ENCODE assay signal across 2 cellular contexts in the genomic region with DNA sequence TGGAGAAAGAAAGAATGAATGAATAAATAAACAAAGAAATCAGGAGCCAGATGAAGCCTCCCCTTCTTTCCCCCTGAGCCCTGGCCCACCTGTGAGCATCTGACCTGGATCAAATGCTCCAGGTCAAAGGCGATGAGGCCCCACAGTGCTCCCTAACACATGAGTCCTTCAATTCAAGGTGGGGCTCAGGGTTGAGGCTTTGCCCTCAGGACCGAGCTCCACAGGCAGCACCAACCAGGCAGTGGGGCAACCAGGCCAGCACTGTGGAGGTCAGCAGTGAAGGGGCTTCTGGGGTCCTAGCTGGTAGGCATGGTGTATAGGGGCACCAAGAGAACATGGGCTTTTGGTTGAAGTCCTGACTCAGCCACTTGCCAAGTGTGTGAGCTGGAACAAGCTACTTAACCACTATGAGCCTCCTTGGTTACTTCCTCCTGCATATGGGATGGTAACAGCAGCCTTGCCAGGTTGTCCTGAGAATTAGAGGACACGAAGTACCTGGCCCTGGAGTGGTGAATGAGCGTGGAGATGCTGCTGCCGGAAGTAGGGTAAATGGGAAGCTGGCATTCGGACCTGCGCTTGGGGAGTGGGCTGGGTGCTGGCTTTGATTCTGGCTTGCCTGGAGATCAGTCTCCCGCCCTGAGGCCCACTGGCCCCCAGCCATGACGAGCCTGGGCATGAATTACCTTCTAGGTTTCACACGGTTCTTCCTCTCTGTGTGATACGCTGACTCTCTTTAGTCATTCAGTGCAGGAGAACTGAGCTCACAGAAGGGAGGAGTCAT.
TF ChIP-seq lines count a peak whose summit lies in the region.

No MANE protein-coding gene starts in this region.

TF ChIP-seq in HEK293, 187 proteins besides CTCF, POLR2A, EP300 and RAD21 (continued from another document):
- TF ChIP-seq, protein P1, sequence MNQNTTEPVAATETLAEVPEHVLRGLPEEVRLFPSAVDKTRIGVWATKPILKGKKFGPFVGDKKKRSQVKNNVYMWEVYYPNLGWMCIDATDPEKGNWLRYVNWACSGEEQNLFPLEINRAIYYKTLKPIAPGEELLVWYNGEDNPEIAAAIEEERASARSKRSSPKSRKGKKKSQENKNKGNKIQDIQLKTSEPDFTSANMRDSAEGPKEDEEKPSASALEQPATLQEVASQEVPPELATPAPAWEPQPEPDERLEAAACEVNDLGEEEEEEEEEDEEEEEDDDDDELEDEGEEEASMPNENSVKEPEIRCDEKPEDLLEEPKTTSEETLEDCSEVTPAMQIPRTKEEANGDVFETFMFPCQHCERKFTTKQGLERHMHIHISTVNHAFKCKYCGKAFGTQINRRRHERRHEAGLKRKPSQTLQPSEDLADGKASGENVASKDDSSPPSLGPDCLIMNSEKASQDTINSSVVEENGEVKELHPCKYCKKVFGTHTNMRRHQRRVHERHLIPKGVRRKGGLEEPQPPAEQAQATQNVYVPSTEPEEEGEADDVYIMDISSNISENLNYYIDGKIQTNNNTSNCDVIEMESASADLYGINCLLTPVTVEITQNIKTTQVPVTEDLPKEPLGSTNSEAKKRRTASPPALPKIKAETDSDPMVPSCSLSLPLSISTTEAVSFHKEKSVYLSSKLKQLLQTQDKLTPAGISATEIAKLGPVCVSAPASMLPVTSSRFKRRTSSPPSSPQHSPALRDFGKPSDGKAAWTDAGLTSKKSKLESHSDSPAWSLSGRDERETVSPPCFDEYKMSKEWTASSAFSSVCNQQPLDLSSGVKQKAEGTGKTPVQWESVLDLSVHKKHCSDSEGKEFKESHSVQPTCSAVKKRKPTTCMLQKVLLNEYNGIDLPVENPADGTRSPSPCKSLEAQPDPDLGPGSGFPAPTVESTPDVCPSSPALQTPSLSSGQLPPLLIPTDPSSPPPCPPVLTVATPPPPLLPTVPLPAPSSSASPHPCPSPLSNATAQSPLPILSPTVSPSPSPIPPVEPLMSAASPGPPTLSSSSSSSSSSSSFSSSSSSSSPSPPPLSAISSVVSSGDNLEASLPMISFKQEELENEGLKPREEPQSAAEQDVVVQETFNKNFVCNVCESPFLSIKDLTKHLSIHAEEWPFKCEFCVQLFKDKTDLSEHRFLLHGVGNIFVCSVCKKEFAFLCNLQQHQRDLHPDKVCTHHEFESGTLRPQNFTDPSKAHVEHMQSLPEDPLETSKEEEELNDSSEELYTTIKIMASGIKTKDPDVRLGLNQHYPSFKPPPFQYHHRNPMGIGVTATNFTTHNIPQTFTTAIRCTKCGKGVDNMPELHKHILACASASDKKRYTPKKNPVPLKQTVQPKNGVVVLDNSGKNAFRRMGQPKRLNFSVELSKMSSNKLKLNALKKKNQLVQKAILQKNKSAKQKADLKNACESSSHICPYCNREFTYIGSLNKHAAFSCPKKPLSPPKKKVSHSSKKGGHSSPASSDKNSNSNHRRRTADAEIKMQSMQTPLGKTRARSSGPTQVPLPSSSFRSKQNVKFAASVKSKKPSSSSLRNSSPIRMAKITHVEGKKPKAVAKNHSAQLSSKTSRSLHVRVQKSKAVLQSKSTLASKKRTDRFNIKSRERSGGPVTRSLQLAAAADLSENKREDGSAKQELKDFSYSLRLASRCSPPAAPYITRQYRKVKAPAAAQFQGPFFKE (tag by site-specific recombination; IDR thresholded peaks at IDR 0.05; ENCODE audit: borderline replicate concordance): no peak
- TF ChIP-seq ZNF138 (tag by site-specific recombination; IDR thresholded peaks at IDR 0.05; ENCODE audit: borderline replicate concordance) (no peak), GLIS2 (tag by site-specific recombination; IDR thresholded peaks at IDR 0.05) (0 out of 2 replicates have a peak, but pooled peaks have one; percentile 15), ZNF335 (tag by site-specific recombination; conservative IDR thresholded peaks at IDR 0.05) (peak; percentile 40), ZIC2 (tag by site-specific recombination; IDR thresholded peaks at IDR 0.05) (0 out of 2 replicates have a peak, but pooled peaks have one; percentile 36), YY1 (tag by site-specific recombination; IDR thresholded peaks at IDR 0.05) (no peak)

TF ChIP-seq in WTC11, 78 proteins besides CTCF, POLR2A, EP300 and RAD21 (continued from another document):
- TF ChIP-seq, protein P2, sequence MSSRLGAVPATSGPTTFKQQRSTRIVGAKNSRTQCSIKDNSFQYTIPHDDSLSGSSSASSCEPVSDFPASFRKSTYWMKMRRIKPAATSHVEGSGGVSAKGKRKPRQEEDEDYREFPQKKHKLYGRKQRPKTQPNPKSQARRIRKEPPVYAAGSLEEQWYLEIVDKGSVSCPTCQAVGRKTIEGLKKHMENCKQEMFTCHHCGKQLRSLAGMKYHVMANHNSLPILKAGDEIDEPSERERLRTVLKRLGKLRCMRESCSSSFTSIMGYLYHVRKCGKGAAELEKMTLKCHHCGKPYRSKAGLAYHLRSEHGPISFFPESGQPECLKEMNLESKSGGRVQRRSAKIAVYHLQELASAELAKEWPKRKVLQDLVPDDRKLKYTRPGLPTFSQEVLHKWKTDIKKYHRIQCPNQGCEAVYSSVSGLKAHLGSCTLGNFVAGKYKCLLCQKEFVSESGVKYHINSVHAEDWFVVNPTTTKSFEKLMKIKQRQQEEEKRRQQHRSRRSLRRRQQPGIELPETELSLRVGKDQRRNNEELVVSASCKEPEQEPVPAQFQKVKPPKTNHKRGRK (CRISPR knock-in tag; IDR thresholded peaks at IDR 0.05; ENCODE audit: borderline replicate concordance): no peak
- TF ChIP-seq OVOL2 (CRISPR knock-in tag; IDR thresholded peaks at IDR 0.05; ENCODE audit: borderline replicate concordance) (no peak), ERG (CRISPR knock-in tag; IDR thresholded peaks at IDR 0.05) (no peak), TP53 (CRISPR knock-in tag; IDR thresholded peaks at IDR 0.05) (no peak), NR2C2 (CRISPR knock-in tag; IDR thresholded peaks at IDR 0.05) (no peak), ZNF219 (CRISPR knock-in tag; IDR thresholded peaks at IDR 0.05; ENCODE audit: borderline replicate concordance) (no peak), CBFB (CRISPR knock-in tag; IDR thresholded peaks at IDR 0.05; ENCODE audit: low read depth) (no peak), ATF1 (CRISPR knock-in tag; IDR thresholded peaks at IDR 0.05) (no peak), GRHL2 (CRISPR knock-in tag; IDR thresholded peaks at IDR 0.05; ENCODE audit: insufficient replicate concordance, severe bottlenecking) (no peak), EMX1 (CRISPR knock-in tag; IDR thresholded peaks at IDR 0.05) (no peak), ETV6 (CRISPR knock-in tag; IDR thresholded peaks at IDR 0.05) (no peak), SMAD3 (CRISPR knock-in tag; IDR thresholded peaks at IDR 0.05; ENCODE audit: borderline replicate concordance) (no peak), TCF7 (CRISPR knock-in tag; IDR thresholded peaks at IDR 0.05; ENCODE audit: low read depth) (no peak)
- TF ChIP-seq, protein P3, sequence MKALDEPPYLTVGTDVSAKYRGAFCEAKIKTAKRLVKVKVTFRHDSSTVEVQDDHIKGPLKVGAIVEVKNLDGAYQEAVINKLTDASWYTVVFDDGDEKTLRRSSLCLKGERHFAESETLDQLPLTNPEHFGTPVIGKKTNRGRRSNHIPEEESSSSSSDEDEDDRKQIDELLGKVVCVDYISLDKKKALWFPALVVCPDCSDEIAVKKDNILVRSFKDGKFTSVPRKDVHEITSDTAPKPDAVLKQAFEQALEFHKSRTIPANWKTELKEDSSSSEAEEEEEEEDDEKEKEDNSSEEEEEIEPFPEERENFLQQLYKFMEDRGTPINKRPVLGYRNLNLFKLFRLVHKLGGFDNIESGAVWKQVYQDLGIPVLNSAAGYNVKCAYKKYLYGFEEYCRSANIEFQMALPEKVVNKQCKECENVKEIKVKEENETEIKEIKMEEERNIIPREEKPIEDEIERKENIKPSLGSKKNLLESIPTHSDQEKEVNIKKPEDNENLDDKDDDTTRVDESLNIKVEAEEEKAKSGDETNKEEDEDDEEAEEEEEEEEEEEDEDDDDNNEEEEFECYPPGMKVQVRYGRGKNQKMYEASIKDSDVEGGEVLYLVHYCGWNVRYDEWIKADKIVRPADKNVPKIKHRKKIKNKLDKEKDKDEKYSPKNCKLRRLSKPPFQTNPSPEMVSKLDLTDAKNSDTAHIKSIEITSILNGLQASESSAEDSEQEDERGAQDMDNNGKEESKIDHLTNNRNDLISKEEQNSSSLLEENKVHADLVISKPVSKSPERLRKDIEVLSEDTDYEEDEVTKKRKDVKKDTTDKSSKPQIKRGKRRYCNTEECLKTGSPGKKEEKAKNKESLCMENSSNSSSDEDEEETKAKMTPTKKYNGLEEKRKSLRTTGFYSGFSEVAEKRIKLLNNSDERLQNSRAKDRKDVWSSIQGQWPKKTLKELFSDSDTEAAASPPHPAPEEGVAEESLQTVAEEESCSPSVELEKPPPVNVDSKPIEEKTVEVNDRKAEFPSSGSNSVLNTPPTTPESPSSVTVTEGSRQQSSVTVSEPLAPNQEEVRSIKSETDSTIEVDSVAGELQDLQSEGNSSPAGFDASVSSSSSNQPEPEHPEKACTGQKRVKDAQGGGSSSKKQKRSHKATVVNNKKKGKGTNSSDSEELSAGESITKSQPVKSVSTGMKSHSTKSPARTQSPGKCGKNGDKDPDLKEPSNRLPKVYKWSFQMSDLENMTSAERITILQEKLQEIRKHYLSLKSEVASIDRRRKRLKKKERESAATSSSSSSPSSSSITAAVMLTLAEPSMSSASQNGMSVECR (CRISPR knock-in tag; IDR thresholded peaks at IDR 0.05; ENCODE audit: borderline replicate concordance): no peak
- TF ChIP-seq, protein P4, sequence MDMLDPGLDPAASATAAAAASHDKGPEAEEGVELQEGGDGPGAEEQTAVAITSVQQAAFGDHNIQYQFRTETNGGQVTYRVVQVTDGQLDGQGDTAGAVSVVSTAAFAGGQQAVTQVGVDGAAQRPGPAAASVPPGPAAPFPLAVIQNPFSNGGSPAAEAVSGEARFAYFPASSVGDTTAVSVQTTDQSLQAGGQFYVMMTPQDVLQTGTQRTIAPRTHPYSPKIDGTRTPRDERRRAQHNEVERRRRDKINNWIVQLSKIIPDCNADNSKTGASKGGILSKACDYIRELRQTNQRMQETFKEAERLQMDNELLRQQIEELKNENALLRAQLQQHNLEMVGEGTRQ (CRISPR knock-in tag; IDR thresholded peaks at IDR 0.05): no peak
